In the genomic region with DNA sequence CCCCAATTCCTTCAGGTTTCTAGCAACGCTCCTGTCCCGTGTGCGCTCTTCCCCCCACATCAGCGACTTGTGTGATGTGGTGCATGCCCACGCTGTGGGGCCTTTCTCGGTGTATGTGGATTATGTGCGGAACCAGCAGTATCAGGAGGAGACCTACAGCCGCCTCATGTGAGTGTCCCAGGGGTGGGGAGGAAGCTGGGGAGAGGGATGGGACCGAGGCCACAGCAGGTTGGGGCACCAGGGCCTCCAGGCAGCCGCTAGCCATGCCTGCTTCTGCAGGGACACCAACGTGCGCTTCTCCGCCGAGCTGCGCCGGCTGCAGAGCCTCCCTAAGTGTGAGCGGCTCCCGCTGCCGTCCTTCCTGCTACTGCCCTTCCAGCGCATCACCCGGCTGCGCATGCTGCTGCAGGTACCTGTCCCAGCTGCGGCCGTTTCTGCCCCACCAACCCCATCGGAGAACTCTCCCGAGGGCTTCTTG, we compare ENCODE assay signal across 1 cellular context.
TF ChIP-seq lines count a peak whose summit lies in the region.

No MANE protein-coding gene starts in this region.

TF ChIP-seq in IMR-90, 13 proteins besides CTCF, POLR2A, EP300 and RAD21:
- TF ChIP-seq MXI1 (IDR thresholded peaks at IDR 0.05; ENCODE audit: borderline replicate concordance, low read depth, low read length) (no peak), CHD1 (IDR thresholded peaks at IDR 0.05; ENCODE audit: low read depth, low read length) (no peak), RCOR1 (IDR thresholded peaks at IDR 0.05; ENCODE audit: insufficient replicate concordance, low read length) (no peak), MAZ (IDR thresholded peaks at IDR 0.05; ENCODE audit: borderline replicate concordance, low read depth, low read length) (no peak), BHLHE40 (IDR thresholded peaks at IDR 0.05; ENCODE audit: low read depth, low read length) (no peak), SMC3 (IDR thresholded peaks at IDR 0.05; ENCODE audit: low read depth, low read length) (no peak), FOS (IDR thresholded peaks at IDR 0.05; ENCODE audit: low read depth, low read length) (no peak), NFE2L2 (IDR thresholded peaks at IDR 0.05; ENCODE audit: low read depth, low read length) (no peak), CEBPB (IDR thresholded peaks at IDR 0.05; ENCODE audit: low read depth, low read length) (no peak), MAFK (IDR thresholded peaks at IDR 0.05; ENCODE audit: low read depth, low read length) (no peak), RFX5 (IDR thresholded peaks at IDR 0.05; ENCODE audit: low read depth, low read length) (no peak)
- TF ChIP-seq, protein P1, sequence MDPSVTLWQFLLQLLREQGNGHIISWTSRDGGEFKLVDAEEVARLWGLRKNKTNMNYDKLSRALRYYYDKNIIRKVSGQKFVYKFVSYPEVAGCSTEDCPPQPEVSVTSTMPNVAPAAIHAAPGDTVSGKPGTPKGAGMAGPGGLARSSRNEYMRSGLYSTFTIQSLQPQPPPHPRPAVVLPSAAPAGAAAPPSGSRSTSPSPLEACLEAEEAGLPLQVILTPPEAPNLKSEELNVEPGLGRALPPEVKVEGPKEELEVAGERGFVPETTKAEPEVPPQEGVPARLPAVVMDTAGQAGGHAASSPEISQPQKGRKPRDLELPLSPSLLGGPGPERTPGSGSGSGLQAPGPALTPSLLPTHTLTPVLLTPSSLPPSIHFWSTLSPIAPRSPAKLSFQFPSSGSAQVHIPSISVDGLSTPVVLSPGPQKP (IDR thresholded peaks at IDR 0.05; ENCODE audit: borderline replicate concordance, low read depth, low read length) = no peak
- TF ChIP-seq, protein P2, sequence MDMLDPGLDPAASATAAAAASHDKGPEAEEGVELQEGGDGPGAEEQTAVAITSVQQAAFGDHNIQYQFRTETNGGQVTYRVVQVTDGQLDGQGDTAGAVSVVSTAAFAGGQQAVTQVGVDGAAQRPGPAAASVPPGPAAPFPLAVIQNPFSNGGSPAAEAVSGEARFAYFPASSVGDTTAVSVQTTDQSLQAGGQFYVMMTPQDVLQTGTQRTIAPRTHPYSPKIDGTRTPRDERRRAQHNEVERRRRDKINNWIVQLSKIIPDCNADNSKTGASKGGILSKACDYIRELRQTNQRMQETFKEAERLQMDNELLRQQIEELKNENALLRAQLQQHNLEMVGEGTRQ (IDR thresholded peaks at IDR 0.05; ENCODE audit: low read depth, low read length) = no peak
